16 cellular contexts compared by ENCODE assay signal in genomic region chr15:95911570-95912279, GRCh38.
DNase-seq lines count a peak whose midpoint lies in the region; TF ChIP-seq lines count a peak whose summit lies in the region.
"Had no signal": no experiment of that assay in that cellular context is flagged by ENCODE, and none has a peak within 500 bp of the region (broad histone marks: within the 10 kb centered on the region; RNA-seq: fewer than 3 reads in every experiment).

No MANE protein-coding gene starts in this region.

- no peak overlapping the region for H2BK120ac ChIP-seq in mesenchymal stem cell (ENCODE audit: low read depth, low read length)

- H3K4ac ChIP-seq in mesenchymal stem cell (ENCODE audit: low read depth in 1 of 2, low read length in 2 of 2), result peak overlapping the region in 1 of 2 experiments; percentile 19

- no peak overlapping the region for H4K8ac ChIP-seq in mesenchymal stem cell (ENCODE audit: low read length)

- no peaks in the 10 kb centered on the region for H3K36me3 Mint-ChIP-seq in progenitor cell of endocrine pancreas (ENCODE audit: insufficient read depth)
- H3K36me3 Mint-ChIP-seq in activated CD4-positive, alpha-beta memory T cell treated with anti-CD3 and anti-CD28 coated beads for 36 hours, result no peaks in the 10 kb centered on the region
- H3K36me3 Mint-ChIP-seq: IgD-negative memory B cell had no signal

- H3K4me3 Mint-ChIP-seq in progenitor cell of endocrine pancreas (ENCODE audit: low read depth), result no peak overlapping the region
- H3K4me3 Mint-ChIP-seq in activated CD4-positive, alpha-beta memory T cell treated with anti-CD3 and anti-CD28 coated beads for 36 hours, result no peak overlapping the region
- H3K4me3 Mint-ChIP-seq: IgD-negative memory B cell had no signal

- H2BK5ac ChIP-seq in mesenchymal stem cell (ENCODE audit: low read depth, low read length, poor library complexity, severe bottlenecking), result no peak overlapping the region

- no peak overlapping the region for H3K9ac ChIP-seq in mesenchymal stem cell (ENCODE audit: low read length)

- CTCF ChIA-PET in HEK293T (lab: Yijun Ruan, JAX), result interaction anchor here (0.6 to 1.2 kb wide), 4 partner anchors 10 to 81 kb away, joined by 3 to 4 read pairs (median 3); no protein-coding TSS in a partner anchor
- CTCF ChIA-PET in activated CD4-positive, alpha-beta memory T cell treated with anti-CD3 and anti-CD28 coated beads for 36 hours (lab: Charles Lee), result no interaction called here

- H3K27me3 Mint-ChIP-seq in progenitor cell of endocrine pancreas, result peaks cover 4% of the 10 kb centered on the region
- no peaks in the 10 kb centered on the region for H3K27me3 Mint-ChIP-seq in activated CD4-positive, alpha-beta memory T cell treated with anti-CD3 and anti-CD28 coated beads for 36 hours
- H3K27me3 Mint-ChIP-seq: IgD-negative memory B cell had no signal

- no peaks in the 10 kb centered on the region for H3K9me3 ChIP-seq in mesenchymal stem cell (ENCODE audit: control insufficient read depth, low read length)
- H3K9me3 ChIP-seq: Caco-2, HAP-1 had no signal

- no peaks in the 10 kb centered on the region for H3K9me3 Mint-ChIP-seq in progenitor cell of endocrine pancreas (ENCODE audit: low read depth)
- H3K9me3 Mint-ChIP-seq in activated CD4-positive, alpha-beta memory T cell treated with anti-CD3 and anti-CD28 coated beads for 36 hours, result no peaks in the 10 kb centered on the region
- H3K9me3 Mint-ChIP-seq: IgD-negative memory B cell had no signal

- intact Hi-C loops in activated CD4-positive, alpha-beta memory T cell treated with anti-CD3 and anti-CD28 coated beads for 36 hours (cut with micrococcal nuclease), result no loop called here

- H3K27me3 ChIP-seq in mesenchymal stem cell (ENCODE audit: control insufficient read depth in 1 of 2, insufficient read depth in 1 of 2, low read length in 2 of 2), result no peaks in the 10 kb centered on the region

- H2BK12ac ChIP-seq in mesenchymal stem cell (ENCODE audit: low read length in 2 of 2), result peak overlapping the region in 1 of 2 experiments; percentile 48

- DNase-seq in HEK293T (ENCODE audit: extremely low spot score) (peak; percentile 22), mesenchymal stem cell (peak; percentile 7), progenitor cell of endocrine pancreas (ENCODE audit: low spot score, unreplicated experiment) (no peak), inferior parietal cortex (ENCODE audit: extremely low spot score) (no peak), NCI-H128 (lab: John Stamatoyannopoulos, UW; ENCODE audit: unreplicated experiment) (no peak)
- DNase-seq in activated CD4-positive, alpha-beta memory T cell treated with anti-CD3 and anti-CD28 coated beads for 36 hours, result no peak
- DNase-seq: ACHN, AML-193, DMS153, NCI-H187 treated with DMSO at 0.1 percent for 48 hours, NCI-H446 had no signal

- H3K14ac ChIP-seq in mesenchymal stem cell (ENCODE audit: low read length in 2 of 2), result no peak overlapping the region

- no peak overlapping the region for H3K4me2 ChIP-seq in mesenchymal stem cell (ENCODE audit: low read length, poor library complexity, severe bottlenecking)

- H3K4me1 ChIP-seq in mesenchymal stem cell (ENCODE audit: control insufficient read depth, insufficient read depth, low read depth, low read length), result no peaks in the 10 kb centered on the region

- POLR2A ChIA-PET in HEK293T (lab: Yijun Ruan, JAX), result no interaction called here
- POLR2A ChIA-PET in activated CD4-positive, alpha-beta memory T cell treated with anti-CD3 and anti-CD28 coated beads for 36 hours (lab: Charles Lee), result no interaction called here

- H2AK5ac ChIP-seq in mesenchymal stem cell (ENCODE audit: low read length, severe bottlenecking), result no peak overlapping the region

- H3K36me3 ChIP-seq in mesenchymal stem cell (ENCODE audit: control insufficient read depth in 1 of 2, insufficient read depth in 2 of 2, low read depth in 1 of 2, low read length in 2 of 2), result no peaks in the 10 kb centered on the region
- H3K36me3 ChIP-seq: HAP-1 had no signal

- no peak overlapping the region for H3K18ac ChIP-seq in mesenchymal stem cell (ENCODE audit: low read depth in 1 of 2, low read length in 2 of 2)

- peaks cover 29% of the 10 kb centered on the region for H3K4me1 Mint-ChIP-seq in progenitor cell of endocrine pancreas (ENCODE audit: low read depth)
- H3K4me1 Mint-ChIP-seq in activated CD4-positive, alpha-beta memory T cell treated with anti-CD3 and anti-CD28 coated beads for 36 hours (ENCODE audit: low read depth), result no peaks in the 10 kb centered on the region

- TF ChIP-seq CTCF in VCaP (conservative IDR thresholded peaks at IDR 0.05), result no peak
- no peak for TF ChIP-seq CTCF in progenitor cell of endocrine pancreas (IDR thresholded peaks at IDR 0.05; ENCODE audit: unreplicated experiment)

- no peak overlapping the region for H4K91ac ChIP-seq in mesenchymal stem cell (ENCODE audit: low read length)

- H2AFZ ChIP-seq in mesenchymal stem cell (ENCODE audit: low read depth, low read length), result no peak overlapping the region

- H3K27ac ChIP-seq in VCaP, result 0 out of 2 replicates have a peak overlapping the region, but pooled peaks have one; percentile 1
- no peak overlapping the region for H3K27ac ChIP-seq in mesenchymal stem cell (ENCODE audit: low read length, poor library complexity, severe bottlenecking)
- H3K27ac ChIP-seq: RWPE1 had no signal

- peak overlapping the region; percentile 66 for H3K27ac Mint-ChIP-seq in progenitor cell of endocrine pancreas
- no peak overlapping the region for H3K27ac Mint-ChIP-seq in activated CD4-positive, alpha-beta memory T cell treated with anti-CD3 and anti-CD28 coated beads for 36 hours
- H3K27ac Mint-ChIP-seq: IgD-negative memory B cell had no signal

- 51% methylated on average over 11 of the region's 11 CpGs for WGBS in mesenchymal stem cell

- H3K79me1 ChIP-seq in mesenchymal stem cell (replicated peaks; ENCODE audit: low read length, poor library complexity, severe bottlenecking), result no peaks in the 10 kb centered on the region

- no peak overlapping the region for H3K4me3 ChIP-seq in mesenchymal stem cell (ENCODE audit: insufficient read depth in 1 of 2, low read depth in 1 of 2, low read length in 2 of 2)
- H3K4me3 ChIP-seq: HAP-1 had no signal

- H2BK15ac ChIP-seq in mesenchymal stem cell (ENCODE audit: low read depth, poor library complexity, severe bottlenecking), result no peak overlapping the region

- H3K23ac ChIP-seq in mesenchymal stem cell (ENCODE audit: low read length in 2 of 2), result no peak overlapping the region

TF ChIP-seq in HEK293T, 16 proteins besides CTCF, POLR2A, EP300 and RAD21:
- TF ChIP-seq FOXM1 (IDR thresholded peaks at IDR 0.05; ENCODE audit: borderline replicate concordance) (no peak), CTBP1 (IDR thresholded peaks at IDR 0.05; ENCODE audit: borderline replicate concordance) (peak; percentile 47; the same call in 1 of the 2 replicates)
- TF ChIP-seq, protein P1, sequence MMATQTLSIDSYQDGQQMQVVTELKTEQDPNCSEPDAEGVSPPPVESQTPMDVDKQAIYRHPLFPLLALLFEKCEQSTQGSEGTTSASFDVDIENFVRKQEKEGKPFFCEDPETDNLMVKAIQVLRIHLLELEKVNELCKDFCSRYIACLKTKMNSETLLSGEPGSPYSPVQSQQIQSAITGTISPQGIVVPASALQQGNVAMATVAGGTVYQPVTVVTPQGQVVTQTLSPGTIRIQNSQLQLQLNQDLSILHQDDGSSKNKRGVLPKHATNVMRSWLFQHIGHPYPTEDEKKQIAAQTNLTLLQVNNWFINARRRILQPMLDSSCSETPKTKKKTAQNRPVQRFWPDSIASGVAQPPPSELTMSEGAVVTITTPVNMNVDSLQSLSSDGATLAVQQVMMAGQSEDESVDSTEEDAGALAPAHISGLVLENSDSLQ (IDR thresholded peaks at IDR 0.05), result peak; percentile 53; the same call in 1 of the 2 replicates

Comparison
In these comparisons a context has a peak if more than half of its experiments do, and no peak if none do; other contexts are left out.
1. DNase-seq: peak in HEK293T (single experiment) and mesenchymal stem cell (single experiment); none in progenitor cell of endocrine pancreas (single experiment), activated CD4-positive, alpha-beta memory T cell treated with anti-CD3 and anti-CD28 coated beads for 36 hours (single experiment), inferior parietal cortex (single experiment) and NCI-H128 (single experiment).